In the genomic region with DNA sequence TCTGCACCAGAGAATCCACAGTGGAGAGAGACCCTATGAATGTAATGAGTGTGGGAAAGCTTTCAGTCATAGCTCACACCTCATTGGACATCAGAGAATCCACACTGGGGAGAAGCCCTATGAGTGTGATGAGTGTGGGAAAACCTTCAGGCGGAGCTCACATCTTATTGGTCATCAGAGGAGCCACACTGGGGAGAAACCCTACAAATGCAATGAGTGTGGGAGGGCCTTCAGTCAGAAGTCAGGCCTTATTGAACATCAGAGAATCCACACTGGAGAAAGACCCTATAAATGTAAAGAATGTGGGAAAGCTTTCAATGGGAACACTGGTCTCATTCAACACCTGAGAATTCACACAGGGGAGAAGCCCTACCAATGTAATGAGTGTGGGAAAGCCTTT, we compare ENCODE assay signal across 23 cellular contexts. TPM values are rescaled to one million over a fixed set of nuclear protein-coding genes. Genes with fewer than 3 reads are reported as not detected.
A peak's percentile ranks its signal among the peaks of the same experiment; 100 is the strongest.
DNase-seq lines count a peak whose midpoint lies in the region; ATAC-seq, FAIRE-seq and TF ChIP-seq lines count a peak whose summit lies in the region.
"Had no signal": no experiment of that assay in that cellular context is flagged by ENCODE, and none has a peak within 500 bp of the region (broad histone marks: within the 10 kb centered on the region; RNA-seq: fewer than 3 reads in every experiment).

No MANE protein-coding gene starts in this region.

- TF ChIP-seq RAD21 in HepG2 (CRISPR knock-in tag; IDR thresholded peaks at IDR 0.05), result no peak

- BruUV-seq in HepG2 (replicated peaks; lab: Mats Ljungman, UMichigan), result no TSS peak

- WGBS in HepG2 (ENCODE audit: low lambda C conversion rate), result 100% methylated on average over 1 of the region's 1 CpG
- 100% methylated on average over 1 of the region's 1 CpG for WGBS in right lobe of liver (ENCODE audit: insufficient coverage, low coverage, low lambda C conversion rate, missing lambda C conversion rate)

- H4K20me1 ChIP-seq in HepG2 (ENCODE audit: insufficient read depth, low read length), result no peaks in the 10 kb centered on the region
- peaks cover 0 to 8% (median 0%) of the 10 kb centered on the region in 11 experiments; a peak in 3 of 22 replicates for H4K20me1 ChIP-seq in BLaER1 treated with 17β-estradiol and CSF1 and Interleukin-3, amounts not matched to agents 10 nM and 100 nM

- FAIRE-seq in HepG2 (lab: Jason Lieb, UNC), result no peak
- FAIRE-seq: A549, GM12891, GM19239 had no signal

- no peaks in the 10 kb centered on the region for H3K4me1 ChIP-seq in HepG2 (ENCODE audit: insufficient read depth, low read length)
- H3K4me1 ChIP-seq in right lobe of liver, result no peaks in the 10 kb centered on the region
- H3K4me1 ChIP-seq in BLaER1 treated with 17β-estradiol and CSF1 and Interleukin-3, amounts not matched to agents 10 nM and 100 nM, result no peaks in the 10 kb centered on the region
- H3K4me1 ChIP-seq: A549, BE2C had no signal

- no peak overlapping the region for H3K9ac ChIP-seq in HepG2 (ENCODE audit: insufficient read depth, low read depth, low read length)
- H3K9ac ChIP-seq in BLaER1 treated with 17β-estradiol and CSF1 and Interleukin-3, amounts not matched to agents 10 nM and 100 nM, result no peak overlapping the region

- TF ChIP-seq CTCF in HepG2 (CRISPR knock-in tag; IDR thresholded peaks at IDR 0.05) (no peak), right lobe of liver (IDR thresholded peaks at IDR 0.05) (no peak)

- no peak for ATAC-seq in HepG2
- no peak for ATAC-seq in right lobe of liver
- ATAC-seq: A549 had no signal

- H3K36me3 ChIP-seq in HepG2 (replicated peaks in 1 of 2; ENCODE audit: control insufficient read depth in 1 of 2, insufficient read depth in 2 of 2, low read length in 2 of 2) (peaks cover 39 to 78% of the 10 kb centered on the region in 2 experiments), right lobe of liver (peaks cover 12 to 68% (median 40%) of the 10 kb centered on the region in 4 donors)
- H3K36me3 ChIP-seq in BLaER1 treated with 17β-estradiol and CSF1 and Interleukin-3, amounts not matched to agents 10 nM and 100 nM, result peaks cover 99 to 100% (median 100%) of the 10 kb centered on the region in 11 experiments

- intact Hi-C loops in HepG2 (cut with micrococcal nuclease; ENCODE audit: unreplicated experiment), result no loop called here
- intact Hi-C loops in right lobe of liver (cut with DNase I), result no loop called here

- TF ChIP-seq EP300 in HepG2 (IDR thresholded peaks at IDR 0.05; ENCODE audit: low read depth in 2 of 2, low read length in 2 of 2), result no peak
- no peak for TF ChIP-seq EP300 in HepG2 (CRISPR knock-in tag; IDR thresholded peaks at IDR 0.05; ENCODE audit: borderline replicate concordance)

- no peak overlapping the region for H3K4me3 ChIP-seq in HepG2 (replicated peaks in 1 of 3; ENCODE audit: insufficient read depth in 1 of 3, low read depth in 2 of 3, low read length in 3 of 3)
- H3K4me3 ChIP-seq in right lobe of liver, result no peak overlapping the region
- peak overlapping the region in 7 of 10 experiments; percentile 1 to 26 (median 23); a peak in 5 of 20 replicates for H3K4me3 ChIP-seq in BLaER1 treated with 17β-estradiol and CSF1 and Interleukin-3, amounts not matched to agents 10 nM and 100 nM
- H3K4me3 ChIP-seq: A549 had no signal

- no peak for DNase-seq in HepG2 (ENCODE audit: low spot score)
- DNase-seq in right lobe of liver, result no peak
- no peak for DNase-seq in GF-D8 (lab: John Stamatoyannopoulos, UW)
- DNase-seq in NCI-H146 treated with DMSO at 0.1 percent for 48 hours (lab: John Stamatoyannopoulos, UW; ENCODE audit: unreplicated experiment), result no peak
- DNase-seq: BE2C; C1 segment of cervical spinal cord; CD4-positive, alpha-beta memory T cell; CD4-positive, CD25-positive, alpha-beta regulatory T cell; CD8-positive, alpha-beta memory T cell; COR-L47; DMS 273 treated with DMSO at 0.1 percent for 48 hours; DMS153; DMS53; DMS79; DND-41; EL; GDM1 had no signal

- H3K9me3 ChIP-seq in HepG2 (ENCODE audit: low read length) (no peaks in the 10 kb centered on the region), right lobe of liver (no peaks in the 10 kb centered on the region)
- peaks cover 36 to 52% (median 48%) of the 10 kb centered on the region in 11 experiments for H3K9me3 ChIP-seq in BLaER1 treated with 17β-estradiol and CSF1 and Interleukin-3, amounts not matched to agents 10 nM and 100 nM (replicated peaks in 1 of 11)
- H3K9me3 ChIP-seq: BE2C had no signal

- H3K27ac ChIP-seq in HepG2 (ENCODE audit: extremely low read length, insufficient read depth, low read length) (no peak overlapping the region), right lobe of liver (no peak overlapping the region)
- H3K27ac ChIP-seq in BLaER1 treated with 17β-estradiol and CSF1 and Interleukin-3, amounts not matched to agents 10 nM and 100 nM, result no peak overlapping the region
- H3K27ac ChIP-seq: 22Rv1, A549 had no signal

- in situ Hi-C loops in HepG2 (cut with HindIII; ENCODE audit: extremely low pct_ligation_motif_present, low pct_unique_long_range_greater_than_20kb), result no loop called here

- POLR2A ChIA-PET in HepG2 (lab: Yijun Ruan, JAX), result interaction anchor here (0.8 to 1.1 kb wide), 2 partner anchors 8 to 12 kb away, joined by 5 to 7 read pairs; partner anchors contain the start of gene ZKSCAN8

- no peak for TF ChIP-seq POLR2A in HepG2 (IDR thresholded peaks at IDR 0.05; ENCODE audit: insufficient read depth in 1 of 2, low read depth in 2 of 2, low read length in 2 of 2)
- TF ChIP-seq POLR2A in right lobe of liver (IDR thresholded peaks at IDR 0.05), result no peak

- H3K4me2 ChIP-seq in HepG2 (ENCODE audit: low read depth, low read length), result no peak overlapping the region
- H3K4me2 ChIP-seq in BLaER1 treated with 17β-estradiol and CSF1 and Interleukin-3, amounts not matched to agents 10 nM and 100 nM, result no peak overlapping the region
- H3K4me2 ChIP-seq: A549 had no signal

- CTCF ChIA-PET in HepG2 (lab: Yijun Ruan, JAX; ENCODE audit: low intra/inter-chr PET ratio, low total read pairs), result no interaction called here

- H2AFZ ChIP-seq in HepG2 (ENCODE audit: low read length), result no peak overlapping the region

- H3K79me2 ChIP-seq in HepG2 (ENCODE audit: insufficient read depth, low read length), result no peaks in the 10 kb centered on the region

- no peaks in the 10 kb centered on the region for H3K27me3 ChIP-seq in HepG2 (ENCODE audit: control insufficient read depth in 1 of 2, insufficient read depth in 2 of 2, low read length in 2 of 2)
- H3K27me3 ChIP-seq in right lobe of liver, result no peaks in the 10 kb centered on the region
- peaks cover 0 to 5% (median 0%) of the 10 kb centered on the region in 11 experiments; a peak in 1 of 22 replicates for H3K27me3 ChIP-seq in BLaER1 treated with 17β-estradiol and CSF1 and Interleukin-3, amounts not matched to agents 10 nM and 100 nM
- H3K27me3 ChIP-seq: BE2C had no signal

TF ChIP-seq in HepG2, 621 proteins besides CTCF, POLR2A, EP300 and RAD21 (continues in another document):
- TF ChIP-seq SP4 (CRISPR knock-in tag; IDR thresholded peaks at IDR 0.05), result no peak

RNA-seq across cellular contexts. Expression of gene ZKSCAN8, which starts 11.9 kb away (rescaled TPM):
- 20.9 and 36.1 TPM in 2 replicates for total RNA-seq in HepG2 (2016; rRNA removed; fragmentation: Illumina TruSeq; extraction: Trizol)
- 1.4 and 2.6 TPM in 2 replicates for total RNA-seq in HepG2 (2016; cell fraction: cytosol; rRNA removed; fragmentation: Illumina TruSeq; extraction: Trizol; ENCODE audit: low read depth)
- 18.7 and 32.4 TPM in 2 replicates for total RNA-seq in HepG2 (2016; cell fraction: insoluble cytoplasmic fraction; rRNA removed; fragmentation: Illumina TruSeq; extraction: Trizol)
- total RNA-seq in HepG2 (2016; cell fraction: membrane; rRNA removed; fragmentation: Illumina TruSeq; extraction: Trizol), result 7.0 and 9.3 TPM in 2 replicates
- 36.9 and 37.1 TPM in 2 replicates for total RNA-seq in HepG2 (2016; cell fraction: nucleus; rRNA removed; fragmentation: Illumina TruSeq; extraction: Trizol)
- polyA plus RNA-seq in HepG2 (2011; rRNA removed), result 10.8 and 12.4 TPM in 2 replicates
- 4.4 and 7.8 TPM in 2 replicates for polyA plus RNA-seq in HepG2 (2011; cell fraction: cytosol; rRNA removed)
- polyA plus RNA-seq in HepG2 (2011; cell fraction: nucleus; rRNA removed), result 36.6 and 48.8 TPM in 2 replicates
- polyA plus RNA-seq in HepG2 (2012), result 20.0 and 21.0 TPM in 2 replicates
- 0.40 and 0.46 TPM in 2 replicates for polyA plus RNA-seq in HepG2 (2016; cell fraction: cytosol; fragmentation: Illumina TruSeq; extraction: Trizol; ENCODE audit: low read depth)
- polyA plus RNA-seq in HepG2 (2016; cell fraction: insoluble cytoplasmic fraction; fragmentation: Illumina TruSeq; extraction: Trizol; ENCODE audit: low read depth), result 18.2 and 19.7 TPM in 2 replicates
- 1.6 and 2.0 TPM in 2 replicates for polyA plus RNA-seq in HepG2 (2016; cell fraction: membrane; fragmentation: Illumina TruSeq; extraction: Trizol; ENCODE audit: low read depth)
- polyA plus RNA-seq in HepG2 (2016; cell fraction: nucleus; fragmentation: Illumina TruSeq; extraction: Trizol; ENCODE audit: insufficient read depth, low read depth), result 42.0 and 45.6 TPM in 2 replicates
- 16.6 and 22.5 TPM in 2 replicates for polyA minus RNA-seq in HepG2 (2011; rRNA and poly(A)+ RNA removed; ENCODE audit: low replicate concordance)
- 21.0 and 24.8 TPM in 2 replicates for polyA minus RNA-seq in HepG2 (2011; cell fraction: cytosol; rRNA and poly(A)+ RNA removed)
- polyA minus RNA-seq in HepG2 (2011; cell fraction: nucleus; rRNA and poly(A)+ RNA removed), result 49.2 and 60.8 TPM in 2 replicates
- 1 to 10 TPM; 5.4 to 7.2 (median 6.8) TPM for total RNA-seq in right lobe of liver

RNA-seq across cellular contexts. Expression of gene ZSCAN16, which starts 29.1 kb away (rescaled TPM):
- total RNA-seq in HepG2 (2016; rRNA removed; fragmentation: Illumina TruSeq; extraction: Trizol), result 12.7 and 13.4 TPM in 2 replicates
- total RNA-seq in HepG2 (2016; cell fraction: cytosol; rRNA removed; fragmentation: Illumina TruSeq; extraction: Trizol; ENCODE audit: low read depth), result 5.3 and 5.8 TPM in 2 replicates
- 12.9 and 16.5 TPM in 2 replicates for total RNA-seq in HepG2 (2016; cell fraction: insoluble cytoplasmic fraction; rRNA removed; fragmentation: Illumina TruSeq; extraction: Trizol)
- total RNA-seq in HepG2 (2016; cell fraction: membrane; rRNA removed; fragmentation: Illumina TruSeq; extraction: Trizol), result 6.3 and 10.0 TPM in 2 replicates
- 12.2 and 14.1 TPM in 2 replicates for total RNA-seq in HepG2 (2016; cell fraction: nucleus; rRNA removed; fragmentation: Illumina TruSeq; extraction: Trizol)
- polyA plus RNA-seq in HepG2 (2011; rRNA removed), result 5.7 and 6.7 TPM in 2 replicates
- polyA plus RNA-seq in HepG2 (2011; cell fraction: cytosol; rRNA removed), result 3.2 and 3.8 TPM in 2 replicates
- polyA plus RNA-seq in HepG2 (2011; cell fraction: nucleus; rRNA removed), result 6.4 and 10.4 TPM in 2 replicates
- 6.3 and 6.6 TPM in 2 replicates for polyA plus RNA-seq in HepG2 (2012)
- polyA plus RNA-seq in HepG2 (2016; cell fraction: cytosol; fragmentation: Illumina TruSeq; extraction: Trizol; ENCODE audit: low read depth), result 2.4 and 2.5 TPM in 2 replicates
- 11.7 and 12.1 TPM in 2 replicates for polyA plus RNA-seq in HepG2 (2016; cell fraction: insoluble cytoplasmic fraction; fragmentation: Illumina TruSeq; extraction: Trizol; ENCODE audit: low read depth)
- 3.3 and 3.8 TPM in 2 replicates for polyA plus RNA-seq in HepG2 (2016; cell fraction: membrane; fragmentation: Illumina TruSeq; extraction: Trizol; ENCODE audit: low read depth)
- polyA plus RNA-seq in HepG2 (2016; cell fraction: nucleus; fragmentation: Illumina TruSeq; extraction: Trizol; ENCODE audit: insufficient read depth, low read depth), result 14.2 and 14.4 TPM in 2 replicates
- 2.9 and 4.3 TPM in 2 replicates for polyA minus RNA-seq in HepG2 (2011; rRNA and poly(A)+ RNA removed; ENCODE audit: low replicate concordance)
- 1.1 and 2.6 TPM in 2 replicates for polyA minus RNA-seq in HepG2 (2011; cell fraction: cytosol; rRNA and poly(A)+ RNA removed)
- 13.9 and 21.8 TPM in 2 replicates for polyA minus RNA-seq in HepG2 (2011; cell fraction: nucleus; rRNA and poly(A)+ RNA removed)
- total RNA-seq in right lobe of liver, result 1 to 10 TPM; 1.5 to 2.0 (median 1.7) TPM
- total RNA-seq: G401 had no signal

Comparison
In these comparisons a context has a peak if more than half of its experiments do, and no peak if none do; other contexts are left out.
1. H3K4me3 ChIP-seq: peak in BLaER1 treated with 17β-estradiol and CSF1 and Interleukin-3, amounts not matched to agents 10 nM and 100 nM (7 of 10); none in HepG2 (0 of 3) and right lobe of liver (0 of 3).